8 cellular contexts compared by ENCODE assay signal in the genomic region with DNA sequence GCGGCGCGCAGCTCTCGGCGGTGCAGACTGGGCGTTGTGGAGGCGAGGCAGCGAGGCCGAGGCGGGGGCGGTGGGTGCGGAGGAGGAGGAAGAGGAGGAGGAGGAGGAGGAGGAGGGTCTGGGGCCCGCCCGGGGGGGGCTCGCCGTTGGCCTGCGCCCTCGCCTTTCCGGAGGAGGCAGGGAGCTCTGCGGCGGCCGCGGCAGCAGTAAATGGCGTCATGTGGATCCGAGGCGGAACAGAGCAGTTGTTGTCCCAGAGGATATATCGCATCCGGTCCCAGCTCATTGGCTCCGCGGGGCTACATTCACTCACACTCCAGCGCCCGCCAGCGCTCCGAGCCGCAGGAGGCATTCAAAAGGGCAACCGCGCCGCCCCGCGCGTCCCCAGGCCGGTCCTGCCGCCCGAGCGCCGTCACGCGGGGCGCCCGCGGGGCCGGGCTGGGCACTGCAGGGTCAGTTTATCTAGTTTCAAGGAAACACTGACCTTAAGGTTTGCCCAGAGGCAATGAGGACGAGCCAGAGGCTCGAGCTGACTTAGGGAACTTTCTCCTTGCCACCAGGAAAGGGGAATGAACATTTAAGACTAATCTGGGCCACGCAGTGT. TPM values are rescaled to one million over a fixed set of nuclear protein-coding genes. Genes with fewer than 3 reads are reported as not detected.
DNase-seq lines count a peak whose midpoint lies in the region; ATAC-seq lines count a peak whose summit lies in the region.

A gene with protein sequence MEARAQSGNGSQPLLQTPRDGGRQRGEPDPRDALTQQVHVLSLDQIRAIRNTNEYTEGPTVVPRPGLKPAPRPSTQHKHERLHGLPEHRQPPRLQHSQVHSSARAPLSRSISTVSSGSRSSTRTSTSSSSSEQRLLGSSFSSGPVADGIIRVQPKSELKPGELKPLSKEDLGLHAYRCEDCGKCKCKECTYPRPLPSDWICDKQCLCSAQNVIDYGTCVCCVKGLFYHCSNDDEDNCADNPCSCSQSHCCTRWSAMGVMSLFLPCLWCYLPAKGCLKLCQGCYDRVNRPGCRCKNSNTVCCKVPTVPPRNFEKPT (minus strand): TSS at position 29 of the 604 bp plus-strand sequence. CDS start 3,421 bp downstream, outside the sequence.

- peak; percentile 97 for DNase-seq in Ammon's horn (ENCODE audit: low spot score)
- peak; percentile 39 for DNase-seq in NCI-H2107 treated with DMSO at 0.1 percent for 48 hours (lab: John Stamatoyannopoulos, UW; ENCODE audit: unreplicated experiment)
- peak; percentile 59 for DNase-seq in activated CD4-positive, alpha-beta memory T cell treated with anti-CD3 and anti-CD28 coated beads for 36 hours
- peak; percentile 72 for DNase-seq in epithelial cell of prostate (ENCODE audit: low read depth, low spot score)
- peak; percentile 99 for DNase-seq in mesendoderm

- peak within 1 kb of the TSS; percentile 77 for H3K4me3 Mint-ChIP-seq in activated CD4-positive, alpha-beta memory T cell treated with anti-CD3 and anti-CD28 coated beads for 36 hours

- H3K23ac ChIP-seq in mesendoderm (ENCODE audit: low read length) = peak within 1 kb of the TSS; percentile 92

- peak within 1 kb of the TSS; percentile 64 for H3K4me3 ChIP-seq in mesendoderm (ENCODE audit: low read length)
- peak within 1 kb of the TSS; percentile 65 to 93 for H3K4me3 ChIP-seq in stomach smooth muscle (ENCODE audit: low read length in 2 of 2)

- peak within 1 kb of the TSS; percentile 93 for H3K4me2 ChIP-seq in mesendoderm (ENCODE audit: low read length)

- intact Hi-C loops in activated CD4-positive, alpha-beta memory T cell treated with anti-CD3 and anti-CD28 coated beads for 36 hours (cut with micrococcal nuclease) = loop anchor here (5.0 kb wide), 2 partner anchors 66 to 676 kb away; no protein-coding TSS in a partner anchor

- H3K9ac ChIP-seq in mesendoderm (ENCODE audit: low read length) (peak within 1 kb of the TSS; percentile 97), stomach smooth muscle (ENCODE audit: low read length in 2 of 2) (peak within 1 kb of the TSS; percentile 90)

- no peaks in the 10 kb centered on the region for H3K36me3 Mint-ChIP-seq in activated CD4-positive, alpha-beta memory T cell treated with anti-CD3 and anti-CD28 coated beads for 36 hours

- no peaks in the 10 kb centered on the region for H3K9me3 ChIP-seq in stomach smooth muscle (ENCODE audit: control insufficient read depth in 2 of 2, low read length in 2 of 2)

- peak within 1 kb of the TSS; percentile 99 for H3K18ac ChIP-seq in mesendoderm (ENCODE audit: low read length)

- no CpG with 5 or more reads among the region's 55 CpGs for WGBS in mesendoderm (ENCODE audit: extremely low coverage, insufficient coverage, low lambda C conversion rate)

- H3K4me1 ChIP-seq in mesendoderm (ENCODE audit: control insufficient read depth, low read depth, low read length) (peaks cover 13% of the 10 kb centered on the region), stomach smooth muscle (ENCODE audit: control insufficient read depth, insufficient read depth, low read length) (peaks cover 12% of the 10 kb centered on the region)

- CTCF ChIA-PET in activated CD4-positive, alpha-beta memory T cell treated with anti-CD3 and anti-CD28 coated beads for 36 hours (lab: Charles Lee) = interaction anchor here (1.1 kb wide), 1 partner anchor 662 kb away, joined by 6 read pairs; no protein-coding TSS in a partner anchor

- no peak within 1 kb of the TSS for H3K27ac Mint-ChIP-seq in activated CD4-positive, alpha-beta memory T cell treated with anti-CD3 and anti-CD28 coated beads for 36 hours

- peak within 1 kb of the TSS; percentile 85 for H3K4ac ChIP-seq in mesendoderm (ENCODE audit: low read depth, low read length)

- H3K27me3 ChIP-seq in mesendoderm (ENCODE audit: insufficient read depth, low read length, poor library complexity) (no peaks in the 10 kb centered on the region), stomach smooth muscle (ENCODE audit: control insufficient read depth in 1 of 2, insufficient read depth in 2 of 2, low read length in 2 of 2) (no peaks in the 10 kb centered on the region)

- H2BK5ac ChIP-seq in mesendoderm (ENCODE audit: low read length) = peak within 1 kb of the TSS; percentile 92

- H3K36me3 ChIP-seq in mesendoderm (ENCODE audit: control insufficient read depth, insufficient read depth, low read length) (peaks cover 11% of the 10 kb centered on the region), stomach smooth muscle (ENCODE audit: control insufficient read depth in 2 of 2, insufficient read depth in 2 of 2, low read length in 2 of 2) (peaks cover 7 to 10% of the 10 kb centered on the region in 2 donors)

- H3K56ac ChIP-seq in mesendoderm (ENCODE audit: low read length) = peak within 1 kb of the TSS; percentile 98

- H3K27ac ChIP-seq in epithelial cell of prostate (peak within 1 kb of the TSS; percentile 95), mesendoderm (ENCODE audit: low read depth, low read length) (peak within 1 kb of the TSS; percentile 100), stomach smooth muscle (ENCODE audit: low read length) (peak within 1 kb of the TSS; percentile 87)

- H2AK5ac ChIP-seq in mesendoderm (ENCODE audit: low read length) = no peak within 1 kb of the TSS

- POLR2A ChIA-PET in activated CD4-positive, alpha-beta memory T cell treated with anti-CD3 and anti-CD28 coated beads for 36 hours (lab: Charles Lee) = interaction anchor here (1.0 kb wide), 1 partner anchor 1664 kb away, joined by 3 read pairs; no protein-coding TSS in a partner anchor

- no peaks in the 10 kb centered on the region for H3K79me1 ChIP-seq in mesendoderm (ENCODE audit: low read length)

- peaks cover 46% of the 10 kb centered on the region for H3K79me2 ChIP-seq in mesendoderm (ENCODE audit: control insufficient read depth, insufficient read depth, low read length)

- ATAC-seq in GM18873 (IDR thresholded peaks at IDR 0.05; ENCODE audit: low FRiP score, unreplicated experiment) (peak; percentile 72), HG03064 (IDR thresholded peaks at IDR 0.05; ENCODE audit: low read depth, unreplicated experiment) (peak; percentile 50)

- no peaks in the 10 kb centered on the region for H3K9me3 Mint-ChIP-seq in activated CD4-positive, alpha-beta memory T cell treated with anti-CD3 and anti-CD28 coated beads for 36 hours

- peak within 1 kb of the TSS; percentile 83 for H2BK120ac ChIP-seq in mesendoderm (ENCODE audit: low read depth, low read length)

- peaks cover 12% of the 10 kb centered on the region for H3K4me1 Mint-ChIP-seq in activated CD4-positive, alpha-beta memory T cell treated with anti-CD3 and anti-CD28 coated beads for 36 hours (ENCODE audit: low read depth)

- peak within 1 kb of the TSS; percentile 58 for H4K8ac ChIP-seq in mesendoderm (ENCODE audit: low read depth, low read length)

- no peak within 1 kb of the TSS for H2BK15ac ChIP-seq in mesendoderm (replicated peaks; ENCODE audit: low read depth)

- peaks cover 38% of the 10 kb centered on the region for H3K27me3 Mint-ChIP-seq in activated CD4-positive, alpha-beta memory T cell treated with anti-CD3 and anti-CD28 coated beads for 36 hours

- H4K5ac ChIP-seq in mesendoderm (ENCODE audit: low read length) = peak within 1 kb of the TSS; percentile 51

RNA-seq across cellular contexts. Expression of the gene that starts here (rescaled TPM):
- total RNA-seq in activated CD4-positive, alpha-beta memory T cell treated with anti-CD3 and anti-CD28 coated beads for 36 hours = under 1 TPM; 0.29 to 0.31 TPM
- 36.8 TPM for polyA plus RNA-seq in mesendoderm (2013, experiment 1 of 2)
- 35.8 TPM for polyA plus RNA-seq in mesendoderm (2013, experiment 2 of 2)

Comparison
In these comparisons a context has a peak if more than half of its experiments do, and no peak if none do; other contexts are left out.
1. Peak in every context shown above with its lines: DNase-seq, ATAC-seq, H3K4me3 ChIP-seq and H3K27ac ChIP-seq.
2. Peak in DNase-seq in activated CD4-positive, alpha-beta memory T cell treated with anti-CD3 and anti-CD28 coated beads for 36 hours; RNA of the gene not detected or under 1 TPM.
3. DNase-seq: peak in every context shown above with its lines; median percentile 99 in mesendoderm; 97 in Ammon's horn; 72 in epithelial cell of prostate; 59 in activated CD4-positive, alpha-beta memory T cell treated with anti-CD3 and anti-CD28 coated beads for 36 hours; 39 in NCI-H2107 treated with DMSO at 0.1 percent for 48 hours.